ENCODE assay signal across 20 cellular contexts in genomic region chr5:131539251-131539650, GRCh38.
A peak's percentile ranks its signal among the peaks of the same experiment; 100 is the strongest.
DNase-seq lines count a peak whose midpoint lies in the region; ATAC-seq and TF ChIP-seq lines count a peak whose summit lies in the region.
"Had no signal": no experiment of that assay in that cellular context is flagged by ENCODE, and none has a peak within 500 bp of the region (broad histone marks: within the 10 kb centered on the region; RNA-seq: fewer than 3 reads in every experiment).

No MANE protein-coding gene starts in this region.

- CTCF ChIA-PET in CD4-positive, alpha-beta T cell (lab: Charles Lee) = interaction anchor here (1.1 to 1.3 kb wide), 2 partner anchors 9 to 13 kb away, joined by 3 to 4 read pairs; no protein-coding TSS in a partner anchor

- H3K4me3 Mint-ChIP-seq in activated T-cell treated with anti-CD3 and anti-CD28 coated beads, Interleukin-2, amount 50 U/mL, for 72 hours = peak overlapping the region in 1 of 2 donors; percentile 21
- peak overlapping the region; percentile 79 for H3K4me3 Mint-ChIP-seq in CD4-positive, alpha-beta T cell
- H3K4me3 Mint-ChIP-seq in memory B cell (no peak overlapping the region), natural killer cell (no peak overlapping the region)
- H3K4me3 Mint-ChIP-seq: GM23338, IgD-negative memory B cell had no signal

- no peak for ATAC-seq in activated T-cell treated with anti-CD3 and anti-CD28 coated beads, Interleukin-2, amount 50 U/mL, for 72 hours (replicated peaks in 1 of 2)
- no peak for ATAC-seq in CD4-positive, alpha-beta T cell (ENCODE audit: poor library complexity)
- ATAC-seq in memory B cell (ENCODE audit: low read depth) (no peak), natural killer cell (no peak)
- ATAC-seq: GM23338, PC-3 had no signal

- no peak for DNase-seq in activated T-cell treated with anti-CD3 and anti-CD28 coated beads, Interleukin-2, amount 50 U/mL, for 72 hours
- DNase-seq in activated T-cell treated with anti-CD3 and anti-CD28 coated beads for 4 hours (no peak), SK-N-MC (ENCODE audit: low read depth, low spot score) (no peak), memory B cell (ENCODE audit: low spot score in 2 of 2) (no peak), natural killer cell (no peak), SW 1271 (lab: John Stamatoyannopoulos, UW) (no peak)
- no peak for DNase-seq in CD4-positive, alpha-beta T cell
- DNase-seq: COR-L47, DMS 273 treated with DMSO at 0.1 percent for 48 hours, GDM1, HCEC 1CT, Karpas-422, NCI-H1417 treated with DMSO at 0.1 percent for 48 hours, NCI-H1930, NCI-H526, PC-3, SJCRH30 had no signal

- intact Hi-C loops in CD4-positive, alpha-beta T cell (cut with DNase I, micrococcal nuclease) = no loop called here
- intact Hi-C loops in natural killer cell (cut with micrococcal nuclease) = no loop called here

- no peaks in the 10 kb centered on the region for H3K27me3 Mint-ChIP-seq in activated T-cell treated with anti-CD3 and anti-CD28 coated beads, Interleukin-2, amount 50 U/mL, for 72 hours (ENCODE audit: low read depth)
- H3K27me3 Mint-ChIP-seq in CD4-positive, alpha-beta T cell = no peaks in the 10 kb centered on the region
- H3K27me3 Mint-ChIP-seq in memory B cell (no peaks in the 10 kb centered on the region), natural killer cell (ENCODE audit: low read depth in 2 of 2) (no peaks in the 10 kb centered on the region)
- H3K27me3 Mint-ChIP-seq: IgD-negative memory B cell had no signal

- H3K27ac ChIP-seq in CD4-positive, alpha-beta T cell (ENCODE audit: low read depth, low read length) = no peak overlapping the region
- H3K27ac ChIP-seq in SK-N-MC = peak overlapping the region; percentile 13; the same call in 1 of the 2 replicates
- H3K27ac ChIP-seq: SJCRH30 had no signal

- H3K27me3 ChIP-seq in CD4-positive, alpha-beta T cell (ENCODE audit: control insufficient read depth, insufficient read depth, low read length) = no peaks in the 10 kb centered on the region
- H3K27me3 ChIP-seq: BLaER1 treated with 17β-estradiol and CSF1 and Interleukin-3, amounts not matched to agents 10 nM and 100 nM; SJCRH30 had no signal

- H3K4me3 ChIP-seq in SK-N-MC = no peak overlapping the region
- H3K4me3 ChIP-seq: BLaER1 treated with 17β-estradiol and CSF1 and Interleukin-3, amounts not matched to agents 10 nM and 100 nM; GM23338; SJCRH30 had no signal

- no peak for TF ChIP-seq CTCF in CD4-positive, alpha-beta T cell (IDR thresholded peaks at IDR 0.05)
- no peak for TF ChIP-seq CTCF in natural killer cell (IDR thresholded peaks at IDR 0.05)

- peaks cover 96% of the 10 kb centered on the region for H3K4me1 Mint-ChIP-seq in activated T-cell treated with anti-CD3 and anti-CD28 coated beads, Interleukin-2, amount 50 U/mL, for 72 hours (ENCODE audit: low read depth)
- H3K4me1 Mint-ChIP-seq in CD4-positive, alpha-beta T cell (ENCODE audit: low read depth) = peaks cover 93% of the 10 kb centered on the region
- H3K4me1 Mint-ChIP-seq in memory B cell (peaks cover 20% of the 10 kb centered on the region), natural killer cell (peaks cover 32 to 50% of the 10 kb centered on the region in 2 donors)

- H3K36me3 Mint-ChIP-seq in activated T-cell treated with anti-CD3 and anti-CD28 coated beads, Interleukin-2, amount 50 U/mL, for 72 hours (ENCODE audit: insufficient read depth in 2 of 2) = peaks cover 1 to 11% of the 10 kb centered on the region in 2 donors
- H3K36me3 Mint-ChIP-seq in CD4-positive, alpha-beta T cell (ENCODE audit: low read depth) = peaks cover 67% of the 10 kb centered on the region
- peaks cover 17% of the 10 kb centered on the region for H3K36me3 Mint-ChIP-seq in memory B cell
- peaks cover 3% of the 10 kb centered on the region for H3K36me3 Mint-ChIP-seq in natural killer cell

- H3K36me3 ChIP-seq in SK-N-MC (ENCODE audit: insufficient read depth, low read length) = 0 out of 2 replicates have a peak, but pooled peaks cover 3% of the 10 kb centered on the region

- H3K9me3 ChIP-seq in CD4-positive, alpha-beta T cell (ENCODE audit: control insufficient read depth, low read length) = no peaks in the 10 kb centered on the region
- no peaks in the 10 kb centered on the region for H3K9me3 ChIP-seq in SK-N-MC (ENCODE audit: low read depth, low read length)
- H3K9me3 ChIP-seq: SJCRH30 had no signal

- POLR2A ChIA-PET in CD4-positive, alpha-beta T cell (lab: Charles Lee) = interaction anchor here (0.9 to 1.9 kb wide), 4 partner anchors 8 to 60 kb away, joined by 3 to 9 read pairs (median 4); no protein-coding TSS in a partner anchor

- H3K9ac ChIP-seq in SK-N-MC (ENCODE audit: insufficient read length) = no peak overlapping the region
- H3K9ac ChIP-seq: BLaER1 treated with 17β-estradiol and CSF1 and Interleukin-3, amounts not matched to agents 10 nM and 100 nM had no signal

- no peaks in the 10 kb centered on the region for H3K9me3 Mint-ChIP-seq in activated T-cell treated with anti-CD3 and anti-CD28 coated beads, Interleukin-2, amount 50 U/mL, for 72 hours
- no peaks in the 10 kb centered on the region for H3K9me3 Mint-ChIP-seq in CD4-positive, alpha-beta T cell
- H3K9me3 Mint-ChIP-seq in memory B cell (no peaks in the 10 kb centered on the region), natural killer cell (no peaks in the 10 kb centered on the region)
- H3K9me3 Mint-ChIP-seq: GM23338, IgD-negative memory B cell had no signal

- peak overlapping the region; percentile 34 for H3K27ac Mint-ChIP-seq in activated T-cell treated with anti-CD3 and anti-CD28 coated beads, Interleukin-2, amount 50 U/mL, for 72 hours
- H3K27ac Mint-ChIP-seq in CD4-positive, alpha-beta T cell = peak overlapping the region; percentile 76
- H3K27ac Mint-ChIP-seq in memory B cell = peak overlapping the region; percentile 51
- H3K27ac Mint-ChIP-seq in natural killer cell = peak overlapping the region in 1 of 2 donors; percentile 47
- H3K27ac Mint-ChIP-seq: GM23338 had no signal
